ENCODE assay signal across 13 cellular contexts in genomic region chr10:94225589-94225988, GRCh38.
DNase-seq lines count a peak whose midpoint lies in the region; ATAC-seq, FAIRE-seq and TF ChIP-seq lines count a peak whose summit lies in the region.
"Had no signal": no experiment of that assay in that cellular context is flagged by ENCODE, and none has a peak within 500 bp of the region (broad histone marks: within the 10 kb centered on the region; RNA-seq: fewer than 3 reads in every experiment).

No MANE protein-coding gene starts in this region.

- H3K27ac ChIP-seq in right atrium auricular region (no peak overlapping the region), astrocyte (ENCODE audit: low read depth, low read length) (no peak overlapping the region), dorsolateral prefrontal cortex (no peak overlapping the region)

- no peaks in the 10 kb centered on the region for H4K20me1 ChIP-seq in astrocyte (ENCODE audit: insufficient read depth, low read length)

- H3K27me3 ChIP-seq in right atrium auricular region (no peaks in the 10 kb centered on the region), astrocyte (ENCODE audit: insufficient read depth, low read length) (no peaks in the 10 kb centered on the region), dorsolateral prefrontal cortex (no peaks in the 10 kb centered on the region)

- H2AFZ ChIP-seq in astrocyte (ENCODE audit: low read depth, low read length) = no peak overlapping the region

- peak; percentile 35 for ATAC-seq in Right ventricle myocardium inferior
- no peak for ATAC-seq in GM19452 (IDR thresholded peaks at IDR 0.05; ENCODE audit: unreplicated experiment)

- H3K9ac ChIP-seq in astrocyte (ENCODE audit: low read length) = no peak overlapping the region

- H3K9me3 ChIP-seq in right atrium auricular region (no peaks in the 10 kb centered on the region), astrocyte (ENCODE audit: insufficient read depth, low read depth, low read length) (no peaks in the 10 kb centered on the region)

- no peaks in the 10 kb centered on the region for H3K9me3 Mint-ChIP-seq in astrocyte (ENCODE audit: unreplicated experiment)

- intact Hi-C loops in Right ventricle myocardium inferior (cut with DNase I) = no loop called here
- intact Hi-C loops in dorsolateral prefrontal cortex (cut with DNase I) = no loop called here

- H3K36me3 Mint-ChIP-seq in astrocyte (ENCODE audit: low read depth, unreplicated experiment) = no peaks in the 10 kb centered on the region

- FAIRE-seq in astrocyte (lab: Jason Lieb, UNC) = no peak

- no peaks in the 10 kb centered on the region for H3K79me2 ChIP-seq in astrocyte (ENCODE audit: insufficient read depth, low read length)

- H3K36me3 ChIP-seq in right atrium auricular region = no peaks in the 10 kb centered on the region
- no peaks in the 10 kb centered on the region for H3K36me3 ChIP-seq in astrocyte (ENCODE audit: insufficient read depth, low read length)

- no peak overlapping the region for H3K27ac Mint-ChIP-seq in astrocyte (ENCODE audit: unreplicated experiment)

- TF ChIP-seq CTCF in right atrium auricular region (IDR thresholded peaks at IDR 0.05) = peak in 1 of 2 donors; percentile 46
- TF ChIP-seq CTCF in astrocyte (IDR thresholded peaks at IDR 0.05; ENCODE audit: insufficient read depth, low read depth, low read length) = peak; percentile 22
- peak in 1 of 56 donors; percentile 8 for TF ChIP-seq CTCF in dorsolateral prefrontal cortex (IDR thresholded peaks at IDR 0.05 in 54 of 56, conservative IDR thresholded peaks at IDR 0.05 in 2 of 56; ENCODE audit: low read depth in 1 of 56, partially characterized antibody in 56 of 56)

- no peak overlapping the region for H3K4me3 Mint-ChIP-seq in astrocyte (ENCODE audit: unreplicated experiment)

- H3K4me1 ChIP-seq in right atrium auricular region (peaks cover 0 to 8% of the 10 kb centered on the region in 2 donors), astrocyte (ENCODE audit: insufficient read depth, low read length) (peaks cover 10% of the 10 kb centered on the region)

- H3K4me1 Mint-ChIP-seq in astrocyte (ENCODE audit: low read depth, unreplicated experiment) = no peaks in the 10 kb centered on the region

- H3K4me2 ChIP-seq in astrocyte (ENCODE audit: low read length) = no peak overlapping the region

- H3K27me3 Mint-ChIP-seq in astrocyte (ENCODE audit: low read depth, unreplicated experiment) = no peaks in the 10 kb centered on the region

- no peak for DNase-seq in Right ventricle myocardium inferior (ENCODE audit: missing footprints)
- no peak for DNase-seq in right atrium auricular region (ENCODE audit: low spot score)
- DNase-seq in astrocyte (ENCODE audit: low read depth) = no peak
- peak; percentile 17 for DNase-seq in hepatic stellate cell (ENCODE audit: low spot score)
- DNase-seq in NOMO-1 treated with DMSO at 0.1 percent for 48 hours (lab: John Stamatoyannopoulos, UW; ENCODE audit: unreplicated experiment) = no peak
- no peak for DNase-seq in GM19240 (ENCODE audit: insufficient read length, low spot score)
- no peak for DNase-seq in dorsolateral prefrontal cortex
- DNase-seq: activated effector memory CD4-positive, alpha-beta T cell treated with Interleukin-2 at 50 U/mL for 16 hours; AML-193; cortex of kidney; NCI-H1436 treated with DMSO at 0.1 percent for 48 hours; stimulated activated CD4-positive, alpha-beta T cell treated with anti-CD3 and anti-CD28 coated beads, Interleukin-4, amount 100 ng/mL, for 24 hours had no signal

- H3K4me3 ChIP-seq in right atrium auricular region (no peak overlapping the region), astrocyte (ENCODE audit: insufficient read depth, low read depth, low read length) (no peak overlapping the region), dorsolateral prefrontal cortex (no peak overlapping the region)
